1 cellular context compared by ENCODE assay signal in the genomic region with DNA sequence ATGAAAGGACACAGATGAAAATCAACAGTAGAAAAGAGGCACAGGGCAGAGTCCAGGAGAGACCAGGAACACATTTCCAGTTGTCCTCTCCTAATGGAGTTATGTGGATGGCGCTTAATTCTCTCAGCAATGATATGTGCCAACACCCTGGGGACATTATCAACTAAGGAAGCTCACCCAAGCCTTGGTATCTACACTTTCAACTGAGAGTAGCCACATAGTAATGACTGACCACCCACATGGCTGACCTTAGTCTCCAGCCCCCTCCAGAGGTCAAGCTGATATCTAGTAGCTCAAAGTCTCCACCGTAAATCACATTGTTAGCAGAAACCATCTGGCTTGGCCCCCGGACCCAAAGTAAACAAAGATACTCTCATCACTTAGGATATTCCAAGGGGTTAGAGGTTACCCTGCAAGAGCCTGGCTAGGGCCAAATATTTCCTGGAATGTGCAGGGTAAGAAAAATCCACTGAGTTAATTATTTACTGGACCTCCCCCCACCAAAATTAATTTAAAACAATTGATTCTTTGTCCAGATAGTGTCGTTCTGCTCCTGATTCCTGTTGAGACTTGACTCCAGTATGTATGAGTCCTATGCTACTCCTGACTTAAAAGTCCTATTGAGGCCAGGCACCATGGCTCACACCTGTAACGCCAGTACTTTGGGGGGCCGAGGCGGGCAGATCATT.
TF ChIP-seq lines count a peak whose summit lies in the region.

No MANE protein-coding gene starts in this region.

TF ChIP-seq in H1, 55 proteins besides CTCF, POLR2A, EP300 and RAD21:
- no peak for TF ChIP-seq POU5F1 (IDR thresholded peaks at IDR 0.05; ENCODE audit: low read depth, low read length)
- TF ChIP-seq POLR2AphosphoS5 (IDR thresholded peaks at IDR 0.05; ENCODE audit: low read depth, low read length), result no peak
- no peak for TF ChIP-seq KDM5A (IDR thresholded peaks at IDR 0.05; ENCODE audit: low read length)
- no peak for TF ChIP-seq MAFK (IDR thresholded peaks at IDR 0.05; ENCODE audit: low read depth, low read length)
- TF ChIP-seq SP4 (IDR thresholded peaks at IDR 0.05; ENCODE audit: low read length), result no peak
- no peak for TF ChIP-seq FOSL1 (IDR thresholded peaks at IDR 0.05; ENCODE audit: insufficient read depth, low read depth, low read length)
- no peak for TF ChIP-seq PHF8 (conservative IDR thresholded peaks at IDR 0.05; ENCODE audit: low read depth, low read length)
- TF ChIP-seq HDAC2 (IDR thresholded peaks at IDR 0.05; ENCODE audit: borderline replicate concordance in 1 of 2, low read depth in 2 of 2, low read length in 2 of 2), result no peak
- TF ChIP-seq TBP (IDR thresholded peaks at IDR 0.05; ENCODE audit: low read depth, low read length), result no peak
